ENCODE assay signal across 8 cellular contexts in genomic region chr10:89301231-89301630, GRCh38. TPM values are rescaled to one million over a fixed set of nuclear protein-coding genes. Genes with fewer than 3 reads are reported as not detected.
DNase-seq lines count a peak whose midpoint lies in the region; ATAC-seq and TF ChIP-seq lines count a peak whose summit lies in the region.

No MANE protein-coding gene starts in this region.

- H4K20me1 ChIP-seq in GM23248 (ENCODE audit: insufficient read depth) (no peaks in the 10 kb centered on the region), GM23338 (replicated peaks; ENCODE audit: insufficient read depth) (no peaks in the 10 kb centered on the region)

- H3K9me2 ChIP-seq in GM23248 (ENCODE audit: insufficient read depth) = no peaks in the 10 kb centered on the region
- no peaks in the 10 kb centered on the region for H3K9me2 ChIP-seq in GM23338 (ENCODE audit: insufficient read depth)

- H3K36me3 ChIP-seq in Caco-2 (ENCODE audit: control insufficient read depth, insufficient read depth, low read length) (no peaks in the 10 kb centered on the region), GM23248 (ENCODE audit: low read depth) (no peaks in the 10 kb centered on the region), esophagus (ENCODE audit: control insufficient read depth in 2 of 2, insufficient read depth in 2 of 2, low read length in 1 of 2) (peaks cover under 1% of the 10 kb centered on the region in 2 donors), GM23338 (ENCODE audit: insufficient read depth) (no peaks in the 10 kb centered on the region)

- WGBS in GM23248 (ENCODE audit: low coverage in 1 of 2, low lambda C conversion rate in 2 of 2, missing lambda C conversion rate in 2 of 2), 2 experiments = 5 to 9% methylated on average over 2 of the region's 2 CpGs
- 1 to 6% methylated on average over 2 of the region's 2 CpGs for WGBS in esophagus, 2 donors

- H3K4me1 ChIP-seq in Caco-2 (peaks cover 12% of the 10 kb centered on the region), GM23248 (ENCODE audit: insufficient read depth) (peaks cover 36% of the 10 kb centered on the region), esophagus (ENCODE audit: control insufficient read depth in 2 of 2, insufficient read depth in 2 of 2, low read length in 1 of 2) (peaks cover 2 to 3% of the 10 kb centered on the region in 2 donors), GM23338 (ENCODE audit: insufficient read depth) (peaks cover 13% of the 10 kb centered on the region; the same call in 1 of the 2 replicates)

- H3F3A ChIP-seq in GM23248 (ENCODE audit: insufficient read depth) (peaks cover 31% of the 10 kb centered on the region), GM23338 (replicated peaks; ENCODE audit: low read depth) (no peaks in the 10 kb centered on the region)

- no peaks in the 10 kb centered on the region for H3K9me3 ChIP-seq in Caco-2
- H3K9me3 ChIP-seq in GM23248 (ENCODE audit: low read depth) = no peaks in the 10 kb centered on the region
- H3K9me3 ChIP-seq in esophagus (ENCODE audit: control insufficient read depth in 2 of 2, insufficient read depth in 1 of 2, low read depth in 1 of 2, low read length in 1 of 2) = no peaks in the 10 kb centered on the region

- H3K27me3 ChIP-seq in Caco-2 (replicated peaks; ENCODE audit: control insufficient read depth, insufficient read depth, low read length) (no peaks in the 10 kb centered on the region), GM23248 (replicated peaks; ENCODE audit: insufficient read depth) (no peaks in the 10 kb centered on the region), esophagus (ENCODE audit: control insufficient read depth in 1 of 2, insufficient read depth in 2 of 2, low read length in 2 of 2) (no peaks in the 10 kb centered on the region), GM23338 (ENCODE audit: insufficient read depth) (no peaks in the 10 kb centered on the region)

- H3K79me2 ChIP-seq in GM23248 (ENCODE audit: insufficient read depth) = peaks cover 7% of the 10 kb centered on the region
- no peaks in the 10 kb centered on the region for H3K79me2 ChIP-seq in GM23338 (replicated peaks; ENCODE audit: insufficient read depth)

- in situ Hi-C loops in GM23248 (cut with MboI) = no loop called here

- POLR2A ChIA-PET in Caco-2 (lab: Charles Lee) = no interaction called here

- CTCF ChIA-PET in Caco-2 (lab: Charles Lee) = interaction anchor here (0.6 to 0.8 kb wide), 3 partner anchors 51 to 72 kb away, joined by 3 to 4 read pairs (median 3); no protein-coding TSS in a partner anchor

- H3K4me2 ChIP-seq in GM23248 (ENCODE audit: unreplicated experiment) = peak overlapping the region; percentile 87
- H3K4me2 ChIP-seq in GM23338 = no peak overlapping the region

- DNase-seq in Caco-2 (no peak), GM23248 (peak; percentile 65), SKM-1 (lab: John Stamatoyannopoulos, UW; ENCODE audit: unreplicated experiment) (peak; percentile 69), osteocyte (ENCODE audit: extremely low spot score, unreplicated experiment) (no peak), GM23338 (ENCODE audit: low spot score) (no peak), nephron progenitor cell (no peak)

- H3K27me3 Mint-ChIP-seq in Caco-2 (ENCODE audit: insufficient read depth, unreplicated experiment) = no peaks in the 10 kb centered on the region
- H3K27me3 Mint-ChIP-seq in osteocyte (ENCODE audit: unreplicated experiment) = no peaks in the 10 kb centered on the region
- H3K27me3 Mint-ChIP-seq in GM23338 (ENCODE audit: insufficient read depth, low read depth, poor library complexity) = peaks cover 1% of the 10 kb centered on the region
- no peaks in the 10 kb centered on the region for H3K27me3 Mint-ChIP-seq in nephron progenitor cell (ENCODE audit: low read depth, poor library complexity)

- H3K27ac Mint-ChIP-seq in Caco-2 (ENCODE audit: unreplicated experiment) (peak overlapping the region; percentile 70), osteocyte (ENCODE audit: unreplicated experiment) (peak overlapping the region; percentile 96), GM23338 (no peak overlapping the region; the same call in 1 of the 2 replicates), nephron progenitor cell (no peak overlapping the region)

- peak overlapping the region; percentile 83 for H2AFZ ChIP-seq in GM23248
- no peak overlapping the region for H2AFZ ChIP-seq in GM23338

- intact Hi-C loops in Caco-2 (cut with micrococcal nuclease; ENCODE audit: unreplicated experiment) = no loop called here

- H3K4me3 ChIP-seq in Caco-2 (ENCODE audit: low read depth, low read length) = no peak overlapping the region
- peak overlapping the region; percentile 77 for H3K4me3 ChIP-seq in GM23248
- H3K4me3 ChIP-seq in esophagus (ENCODE audit: low read depth in 1 of 2, low read length in 2 of 2) = peak overlapping the region in 1 of 2 donors; percentile 65
- H3K4me3 ChIP-seq in GM23338 = no peak overlapping the region

- H3K4me3 Mint-ChIP-seq in Caco-2 (ENCODE audit: unreplicated experiment) = peak overlapping the region; percentile 67
- peak overlapping the region; percentile 75 for H3K4me3 Mint-ChIP-seq in osteocyte (ENCODE audit: unreplicated experiment)
- no peak overlapping the region for H3K4me3 Mint-ChIP-seq in GM23338
- no peak overlapping the region for H3K4me3 Mint-ChIP-seq in nephron progenitor cell

- no peak for TF ChIP-seq CTCF in Caco-2 (IDR thresholded peaks at IDR 0.05; ENCODE audit: insufficient read depth in 1 of 2, low read depth in 1 of 2, low read length in 1 of 2, severe bottlenecking in 1 of 2, unreplicated experiment in 1 of 2)
- no peak for TF ChIP-seq CTCF in osteocyte (IDR thresholded peaks at IDR 0.05)
- TF ChIP-seq CTCF in GM23338 (conservative IDR thresholded peaks at IDR 0.05; ENCODE audit: low read depth in 2 of 2) = no peak
- TF ChIP-seq CTCF in nephron progenitor cell (IDR thresholded peaks at IDR 0.05) = no peak

- H3K36me3 Mint-ChIP-seq in Caco-2 (ENCODE audit: insufficient read depth, unreplicated experiment) = no peaks in the 10 kb centered on the region
- H3K36me3 Mint-ChIP-seq in osteocyte (ENCODE audit: unreplicated experiment) = peaks cover 10% of the 10 kb centered on the region
- H3K36me3 Mint-ChIP-seq in GM23338 (ENCODE audit: low read depth) = no peaks in the 10 kb centered on the region
- peaks cover 7% of the 10 kb centered on the region for H3K36me3 Mint-ChIP-seq in nephron progenitor cell (ENCODE audit: low read depth)

- no TSS peak for BruUV-seq in Caco-2 (replicated peaks; lab: Mats Ljungman, UMichigan)

- H3K27ac ChIP-seq in GM23248 (peak overlapping the region; percentile 93), esophagus (ENCODE audit: low read depth in 2 of 2, low read length in 1 of 2) (peak overlapping the region; percentile 85 to 86), GM23338 (ENCODE audit: low read depth) (no peak overlapping the region)

- peak overlapping the region; percentile 86 for H3K9ac ChIP-seq in GM23248

- ATAC-seq in GM23338 = no peak
- ATAC-seq in GM21717 (IDR thresholded peaks at IDR 0.05; ENCODE audit: unreplicated experiment) = no peak

- H3K4me1 Mint-ChIP-seq in Caco-2 (ENCODE audit: low read depth, unreplicated experiment) = no peaks in the 10 kb centered on the region
- H3K4me1 Mint-ChIP-seq in osteocyte (ENCODE audit: unreplicated experiment) = peaks cover 42% of the 10 kb centered on the region
- H3K4me1 Mint-ChIP-seq in GM23338 = peaks cover 24% of the 10 kb centered on the region
- H3K4me1 Mint-ChIP-seq in nephron progenitor cell = peaks cover 28% of the 10 kb centered on the region

- H3K9me3 Mint-ChIP-seq in Caco-2 (ENCODE audit: unreplicated experiment) (no peaks in the 10 kb centered on the region), osteocyte (ENCODE audit: unreplicated experiment) (peaks cover 6% of the 10 kb centered on the region), GM23338 (no peaks in the 10 kb centered on the region), nephron progenitor cell (peaks cover 22% of the 10 kb centered on the region)

TF ChIP-seq in GM23338, 12 proteins besides CTCF, POLR2A, EP300 and RAD21 (continues in another document):
- no peak for TF ChIP-seq POLR2AphosphoS5 (IDR thresholded peaks at IDR 0.05; ENCODE audit: low read depth)

RNA-seq across cellular contexts. Expression of gene IFIT2, which starts 0.6 kb away (rescaled TPM):
- 0.43 and 0.56 TPM in 2 replicates for total RNA-seq in Caco-2 (2022)
- 3.5 and 7.0 TPM in 2 replicates for total RNA-seq in GM23248 (2014; rRNA removed; shearing (Covaris generic))
- polyA plus RNA-seq in GM23248 (2016; fragmentation: Nextera tagmentation; extraction: Ambion mirVana) = 8.5 and 9.5 TPM in 2 replicates
- 1 to 10 TPM in 1 of 2 donors, under 1 TPM in 1; 0.94 to 1.1 TPM for polyA plus RNA-seq in esophagus
- 8.8 and 11.0 TPM in 2 replicates for total RNA-seq in osteocyte
- total RNA-seq in GM23338 (2014; rRNA removed; shearing (Covaris generic)) = not detected in 2 replicates
- polyA plus RNA-seq in GM23338 (2016; fragmentation: Nextera tagmentation; extraction: Ambion mirVana) = 0.10 and 0.24 TPM in 2 replicates

RNA-seq across cellular contexts. Expression of gene IFIT3, which starts 26.6 kb away (rescaled TPM):
- total RNA-seq in Caco-2 (2022) (1.5 and 1.8 TPM in 2 replicates), osteocyte (19.9 and 22.7 TPM in 2 replicates)
- total RNA-seq in GM23248 (2014; rRNA removed; shearing (Covaris generic)) = 10.9 and 19.0 TPM in 2 replicates
- polyA plus RNA-seq in GM23248 (2016; fragmentation: Nextera tagmentation; extraction: Ambion mirVana) (10.4 and 10.6 TPM in 2 replicates), esophagus (1 to 10 TPM; 1.4 to 2.6 TPM), GM23338 (2016; fragmentation: Nextera tagmentation; extraction: Ambion mirVana) (0.42 TPM in 2 replicates)
- total RNA-seq in GM23338 (2014; rRNA removed; shearing (Covaris generic)) = 0.43 and 0.52 TPM in 2 replicates

RNA-seq across cellular contexts. Expression of gene LIPA, which starts 49.7 kb away (rescaled TPM):
- 18.8 and 20.4 TPM in 2 replicates for total RNA-seq in Caco-2 (2022)
- total RNA-seq in GM23248 (2014; rRNA removed; shearing (Covaris generic)) = 109 and 113 TPM in 2 replicates
- 134 and 137 TPM in 2 replicates for polyA plus RNA-seq in GM23248 (2016; fragmentation: Nextera tagmentation; extraction: Ambion mirVana)
- 10 to 100 TPM in 1 of 2 donors, 1 to 10 TPM in 1; 7.8 to 17.3 TPM for polyA plus RNA-seq in esophagus
- 36.9 and 42.2 TPM in 2 replicates for total RNA-seq in osteocyte
- 71.4 and 86.3 TPM in 2 replicates for total RNA-seq in GM23338 (2014; rRNA removed; shearing (Covaris generic))
- polyA plus RNA-seq in GM23338 (2016; fragmentation: Nextera tagmentation; extraction: Ambion mirVana) = 36.5 and 37.8 TPM in 2 replicates

Comparison
In these comparisons a context has a peak if more than half of its experiments do, and no peak if none do; other contexts are left out.
1. DNase-seq: peak in GM23248 (single experiment) and SKM-1 (single experiment); none in Caco-2 (0 of 2), osteocyte (single experiment), GM23338 (single experiment) and nephron progenitor cell (single experiment).
2. H3K27ac Mint-ChIP-seq: peak in Caco-2 (single experiment) and osteocyte (single experiment); none in GM23338 (single experiment) and nephron progenitor cell (single experiment).
3. H3K4me3 Mint-ChIP-seq: peak in Caco-2 (single experiment) and osteocyte (single experiment); none in GM23338 (single experiment) and nephron progenitor cell (single experiment).